In genomic region chr1:196462101-196462500, GRCh38 we compare ENCODE assay signal across 24 cellular contexts.
"Had no signal": no experiment of that assay in that cellular context is flagged by ENCODE, and none has a peak within 500 bp of the region (broad histone marks: within the 10 kb centered on the region; RNA-seq: fewer than 3 reads in every experiment).

No MANE protein-coding gene starts in this region.

- H3K4me1 ChIP-seq: spleen, upper lobe of right lung had no signal

- H3K9me3 ChIP-seq: esophagus muscularis mucosa, sigmoid colon, spleen, upper lobe of right lung had no signal

- H3K27me3 ChIP-seq: esophagus muscularis mucosa, sigmoid colon, spleen, upper lobe of right lung had no signal

- H3K27me3 Mint-ChIP-seq: activated CD4-positive, alpha-beta memory T cell treated with anti-CD3 and anti-CD28 coated beads, Interleukin-2, amount 10 ng/mL, durations not matched to agents 7 days and 5 days; activated CD8-positive, alpha-beta memory T cell treated with anti-CD3 and anti-CD28 coated beads, Interleukin-2, amount 10 ng/mL, durations not matched to agents 7 days and 5 days; activated naive CD8-positive, alpha-beta T cell treated with anti-CD3 and anti-CD28 coated beads for 36 hours; activated T-helper 17 cell treated with anti-CD3 and anti-CD28 coated beads, Interleukin-2, amount 50 U/mL, for 72 hours; brain; stimulated activated memory B cell treated with anti-CD40 and anti-IgM and Interleukin-4, amounts not matched to agents 10 μg/mL and 1 μg/mL and 100 μg/mL, for 72 hours had no signal

- H3K4me3 Mint-ChIP-seq: activated CD4-positive, alpha-beta memory T cell treated with anti-CD3 and anti-CD28 coated beads, Interleukin-2, amount 10 ng/mL, durations not matched to agents 7 days and 5 days; activated CD8-positive, alpha-beta memory T cell treated with anti-CD3 and anti-CD28 coated beads, Interleukin-2, amount 10 ng/mL, durations not matched to agents 7 days and 5 days; activated naive CD8-positive, alpha-beta T cell treated with anti-CD3 and anti-CD28 coated beads for 36 hours; activated T-helper 17 cell treated with anti-CD3 and anti-CD28 coated beads, Interleukin-2, amount 50 U/mL, for 72 hours; brain; nephron; stimulated activated memory B cell treated with anti-CD40 and anti-IgM and Interleukin-4, amounts not matched to agents 10 μg/mL and 1 μg/mL and 100 μg/mL, for 72 hours; WTC11 had no signal

- FAIRE-seq: keratinocyte had no signal

- H3K27ac Mint-ChIP-seq: activated CD4-positive, alpha-beta memory T cell treated with anti-CD3 and anti-CD28 coated beads, Interleukin-2, amount 10 ng/mL, durations not matched to agents 7 days and 5 days; activated CD8-positive, alpha-beta memory T cell treated with anti-CD3 and anti-CD28 coated beads, Interleukin-2, amount 10 ng/mL, durations not matched to agents 7 days and 5 days; activated naive CD8-positive, alpha-beta T cell treated with anti-CD3 and anti-CD28 coated beads for 36 hours; activated T-helper 17 cell treated with anti-CD3 and anti-CD28 coated beads, Interleukin-2, amount 50 U/mL, for 72 hours; nephron; stimulated activated memory B cell treated with anti-CD40 and anti-IgM and Interleukin-4, amounts not matched to agents 10 μg/mL and 1 μg/mL and 100 μg/mL, for 72 hours; WTC11 had no signal

- ATAC-seq: activated CD8-positive, alpha-beta memory T cell treated with anti-CD3 and anti-CD28 coated beads, Interleukin-2, amount 10 ng/mL, durations not matched to agents 7 days and 5 days; activated T-helper 17 cell treated with anti-CD3 and anti-CD28 coated beads, Interleukin-2, amount 50 U/mL, for 72 hours; stimulated activated memory B cell treated with anti-CD40 and anti-IgM and Interleukin-4, amounts not matched to agents 10 μg/mL and 1 μg/mL and 100 μg/mL, for 72 hours; upper lobe of right lung; WTC11 had no signal

- H3K36me3 Mint-ChIP-seq: activated CD8-positive, alpha-beta memory T cell treated with anti-CD3 and anti-CD28 coated beads, Interleukin-2, amount 10 ng/mL, durations not matched to agents 7 days and 5 days; activated naive CD8-positive, alpha-beta T cell treated with anti-CD3 and anti-CD28 coated beads for 36 hours; brain; stimulated activated memory B cell treated with anti-CD40 and anti-IgM and Interleukin-4, amounts not matched to agents 10 μg/mL and 1 μg/mL and 100 μg/mL, for 72 hours; WTC11 had no signal

- DNase-seq: activated CD4-positive, alpha-beta memory T cell treated with anti-CD3 and anti-CD28 coated beads, Interleukin-2, amount 10 ng/mL, durations not matched to agents 7 days and 5 days; activated CD4-positive, alpha-beta T cell treated with anti-CD3 and anti-CD28 coated beads for 4 hours; activated CD8-positive, alpha-beta memory T cell treated with anti-CD3 and anti-CD28 coated beads, Interleukin-2, amount 10 ng/mL, durations not matched to agents 7 days and 5 days; activated naive CD4-positive, alpha-beta T cell; activated naive CD8-positive, alpha-beta T cell treated with anti-CD3 and anti-CD28 coated beads for 36 hours; activated T-cell treated with anti-CD3 and anti-CD28 coated beads, Interleukin-2, amount 50 U/mL, for 1 hour; effector CD4-positive, alpha-beta T cell; foreskin melanocyte; hypothalamus; midbrain; nucleus accumbens; sigmoid colon; spleen; stimulated activated CD4-positive, alpha-beta T cell treated with anti-CD3 and anti-CD28 coated beads, Interleukin-4, amount 100 ng/mL, for 4 hours; T1000; upper lobe of right lung had no signal

- H3K4me1 Mint-ChIP-seq: activated CD4-positive, alpha-beta memory T cell treated with anti-CD3 and anti-CD28 coated beads, Interleukin-2, amount 10 ng/mL, durations not matched to agents 7 days and 5 days; activated CD8-positive, alpha-beta memory T cell treated with anti-CD3 and anti-CD28 coated beads, Interleukin-2, amount 10 ng/mL, durations not matched to agents 7 days and 5 days; activated naive CD8-positive, alpha-beta T cell treated with anti-CD3 and anti-CD28 coated beads for 36 hours; activated T-helper 17 cell treated with anti-CD3 and anti-CD28 coated beads, Interleukin-2, amount 50 U/mL, for 72 hours; stimulated activated memory B cell treated with anti-CD40 and anti-IgM and Interleukin-4, amounts not matched to agents 10 μg/mL and 1 μg/mL and 100 μg/mL, for 72 hours had no signal

- H3K9me3 Mint-ChIP-seq: activated CD4-positive, alpha-beta memory T cell treated with anti-CD3 and anti-CD28 coated beads, Interleukin-2, amount 10 ng/mL, durations not matched to agents 7 days and 5 days; activated naive CD8-positive, alpha-beta T cell treated with anti-CD3 and anti-CD28 coated beads for 36 hours; activated T-helper 17 cell treated with anti-CD3 and anti-CD28 coated beads, Interleukin-2, amount 50 U/mL, for 72 hours; brain; nephron; stimulated activated memory B cell treated with anti-CD40 and anti-IgM and Interleukin-4, amounts not matched to agents 10 μg/mL and 1 μg/mL and 100 μg/mL, for 72 hours; WTC11 had no signal

- H3K36me3 ChIP-seq: esophagus muscularis mucosa, sigmoid colon, spleen, upper lobe of right lung had no signal

- H3K4me3 ChIP-seq: coronary artery, esophagus muscularis mucosa, sigmoid colon, spleen, upper lobe of right lung had no signal

- H3K27ac ChIP-seq: sigmoid colon, spleen, upper lobe of right lung had no signal
